In genomic region chr14:56150645-56151345, GRCh38 we compare ENCODE assay signal across 2 cellular contexts.
TF ChIP-seq lines count a peak whose summit lies in the region.

No MANE protein-coding gene starts in this region.

TF ChIP-seq in A549, 52 proteins besides CTCF, POLR2A, EP300 and RAD21:
- TF ChIP-seq MYC (IDR thresholded peaks at IDR 0.05; ENCODE audit: borderline replicate concordance, low read length) (no peak), JUN (IDR thresholded peaks at IDR 0.05) (no peak), ESRRA (IDR thresholded peaks at IDR 0.05; ENCODE audit: borderline replicate concordance, low read length) (no peak), ZC3H11A (IDR thresholded peaks at IDR 0.05) (no peak), HOXB13 (CRISPR knock-in tag; IDR thresholded peaks at IDR 0.05; ENCODE audit: low read depth) (no peak), HOXB5 (CRISPR knock-in tag; IDR thresholded peaks at IDR 0.05) (no peak), FOSL2 (IDR thresholded peaks at IDR 0.05) (no peak), FOSL2 (CRISPR knock-in tag; IDR thresholded peaks at IDR 0.05) (no peak), ZSCAN20 (CRISPR knock-in tag; IDR thresholded peaks at IDR 0.05) (no peak), EHF (CRISPR knock-in tag; IDR thresholded peaks at IDR 0.05) (no peak)
- TF ChIP-seq, protein P1, sequence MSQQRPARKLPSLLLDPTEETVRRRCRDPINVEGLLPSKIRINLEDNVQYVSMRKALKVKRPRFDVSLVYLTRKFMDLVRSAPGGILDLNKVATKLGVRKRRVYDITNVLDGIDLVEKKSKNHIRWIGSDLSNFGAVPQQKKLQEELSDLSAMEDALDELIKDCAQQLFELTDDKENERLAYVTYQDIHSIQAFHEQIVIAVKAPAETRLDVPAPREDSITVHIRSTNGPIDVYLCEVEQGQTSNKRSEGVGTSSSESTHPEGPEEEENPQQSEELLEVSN (IDR thresholded peaks at IDR 0.05; ENCODE audit: borderline replicate concordance, low read depth), result no peak

TF ChIP-seq in H1, 55 proteins besides CTCF, POLR2A, EP300 and RAD21:
- TF ChIP-seq TEAD4 (IDR thresholded peaks at IDR 0.05; ENCODE audit: low read depth, low read length), result no peak
- TF ChIP-seq TBP (IDR thresholded peaks at IDR 0.05; ENCODE audit: low read depth, low read length), result no peak
- no peak for TF ChIP-seq NRF1 (IDR thresholded peaks at IDR 0.05; ENCODE audit: low read depth, low read length)
- TF ChIP-seq SIX5 (IDR thresholded peaks at IDR 0.05; ENCODE audit: low read depth, low read length), result no peak
- no peak for TF ChIP-seq SP1 (IDR thresholded peaks at IDR 0.05; ENCODE audit: low read depth, low read length)
- TF ChIP-seq, protein P2, sequence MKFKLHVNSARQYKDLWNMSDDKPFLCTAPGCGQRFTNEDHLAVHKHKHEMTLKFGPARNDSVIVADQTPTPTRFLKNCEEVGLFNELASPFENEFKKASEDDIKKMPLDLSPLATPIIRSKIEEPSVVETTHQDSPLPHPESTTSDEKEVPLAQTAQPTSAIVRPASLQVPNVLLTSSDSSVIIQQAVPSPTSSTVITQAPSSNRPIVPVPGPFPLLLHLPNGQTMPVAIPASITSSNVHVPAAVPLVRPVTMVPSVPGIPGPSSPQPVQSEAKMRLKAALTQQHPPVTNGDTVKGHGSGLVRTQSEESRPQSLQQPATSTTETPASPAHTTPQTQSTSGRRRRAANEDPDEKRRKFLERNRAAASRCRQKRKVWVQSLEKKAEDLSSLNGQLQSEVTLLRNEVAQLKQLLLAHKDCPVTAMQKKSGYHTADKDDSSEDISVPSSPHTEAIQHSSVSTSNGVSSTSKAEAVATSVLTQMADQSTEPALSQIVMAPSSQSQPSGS (IDR thresholded peaks at IDR 0.05; ENCODE audit: low read length), result no peak
- TF ChIP-seq, protein P3, sequence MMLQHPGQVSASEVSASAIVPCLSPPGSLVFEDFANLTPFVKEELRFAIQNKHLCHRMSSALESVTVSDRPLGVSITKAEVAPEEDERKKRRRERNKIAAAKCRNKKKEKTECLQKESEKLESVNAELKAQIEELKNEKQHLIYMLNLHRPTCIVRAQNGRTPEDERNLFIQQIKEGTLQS (IDR thresholded peaks at IDR 0.05; ENCODE audit: insufficient read depth, low read depth, low read length), result no peak
- no peak for TF ChIP-seq EGR1 (IDR thresholded peaks at IDR 0.05; ENCODE audit: borderline replicate concordance, low read depth, low read length)
- no peak for TF ChIP-seq NANOG (IDR thresholded peaks at IDR 0.05; ENCODE audit: insufficient read depth, low read depth, low read length, poor library complexity, severe bottlenecking)
- no peak for TF ChIP-seq SRF (IDR thresholded peaks at IDR 0.05; ENCODE audit: low read depth, low read length)
- no peak for TF ChIP-seq TCF12 (IDR thresholded peaks at IDR 0.05; ENCODE audit: low read depth, low read length)
- no peak for TF ChIP-seq GABPA (IDR thresholded peaks at IDR 0.05; ENCODE audit: borderline replicate concordance, insufficient read depth, low read length)
- TF ChIP-seq MAX (IDR thresholded peaks at IDR 0.05), result no peak
- TF ChIP-seq CREB1 (IDR thresholded peaks at IDR 0.05), result no peak
- TF ChIP-seq, protein P4, sequence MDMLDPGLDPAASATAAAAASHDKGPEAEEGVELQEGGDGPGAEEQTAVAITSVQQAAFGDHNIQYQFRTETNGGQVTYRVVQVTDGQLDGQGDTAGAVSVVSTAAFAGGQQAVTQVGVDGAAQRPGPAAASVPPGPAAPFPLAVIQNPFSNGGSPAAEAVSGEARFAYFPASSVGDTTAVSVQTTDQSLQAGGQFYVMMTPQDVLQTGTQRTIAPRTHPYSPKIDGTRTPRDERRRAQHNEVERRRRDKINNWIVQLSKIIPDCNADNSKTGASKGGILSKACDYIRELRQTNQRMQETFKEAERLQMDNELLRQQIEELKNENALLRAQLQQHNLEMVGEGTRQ (IDR thresholded peaks at IDR 0.05; ENCODE audit: low read length), result no peak
- TF ChIP-seq SIRT6 (IDR thresholded peaks at IDR 0.05; ENCODE audit: low read length), result no peak
- no peak for TF ChIP-seq ZNF274 (IDR thresholded peaks at IDR 0.05; ENCODE audit: borderline replicate concordance, extremely low read depth, low read length)
- no peak for TF ChIP-seq GTF2F1 (IDR thresholded peaks at IDR 0.05; ENCODE audit: borderline replicate concordance, low read depth, low read length)
- TF ChIP-seq RFX5 (IDR thresholded peaks at IDR 0.05; ENCODE audit: borderline replicate concordance, low read depth, low read length), result no peak
- TF ChIP-seq CHD1 (IDR thresholded peaks at IDR 0.05; ENCODE audit: low read depth, low read length), result no peak
